ENCODE assay signal across 8 cellular contexts in the genomic region with DNA sequence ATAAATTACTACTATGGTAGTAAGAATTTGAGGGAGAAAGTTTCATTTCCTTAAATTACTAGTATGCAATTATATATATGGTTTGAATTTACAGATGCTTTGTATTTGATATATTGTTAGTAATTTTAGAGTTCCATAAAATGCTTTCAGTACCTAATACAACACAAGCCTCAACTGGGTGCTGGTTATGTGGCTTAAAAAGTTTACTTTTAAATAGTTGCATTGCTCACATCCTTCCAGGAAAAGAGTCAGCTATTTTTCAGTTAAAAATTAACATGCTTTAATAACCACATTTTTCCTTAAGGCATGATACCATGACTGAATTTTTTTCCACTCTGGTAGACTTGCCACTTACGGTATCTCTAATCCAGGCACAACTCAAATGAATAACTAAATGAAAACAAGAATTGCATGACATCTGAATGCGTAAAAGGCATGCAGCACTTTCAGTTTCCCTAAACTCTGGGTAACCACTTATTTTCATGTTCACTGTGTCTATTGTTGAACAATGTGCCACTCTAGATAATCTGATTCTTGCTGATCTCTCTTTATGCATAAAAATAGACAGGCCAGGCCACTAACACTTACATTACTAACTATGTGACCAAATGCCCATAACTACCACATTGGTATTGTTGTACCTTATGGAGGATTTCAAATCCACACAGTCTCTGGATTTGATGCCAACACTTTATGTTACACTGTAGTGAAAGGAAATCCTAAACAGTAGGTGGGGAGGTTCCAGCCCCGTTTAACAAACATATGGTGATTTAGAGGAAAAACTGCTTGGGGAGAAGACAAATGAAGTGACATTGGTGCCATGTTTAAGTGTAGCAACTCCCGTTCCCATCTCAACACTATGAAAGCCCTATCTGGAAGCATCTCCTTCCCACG. TPM values are rescaled to one million over a fixed set of nuclear protein-coding genes. Genes with fewer than 3 reads are reported as not detected.
DNase-seq lines count a peak whose midpoint lies in the region; ATAC-seq and TF ChIP-seq lines count a peak whose summit lies in the region.

No MANE protein-coding gene starts in this region.

- no peaks in the 10 kb centered on the region for H3K4me1 ChIP-seq in vagina

- no peak for TF ChIP-seq POLR2A in vagina (IDR thresholded peaks at IDR 0.05)

- ATAC-seq in HG03064 (IDR thresholded peaks at IDR 0.05; ENCODE audit: low read depth, unreplicated experiment), result peak; percentile 93

- peaks cover 12% of the 10 kb centered on the region for H3K4me1 Mint-ChIP-seq in activated naive CD4-positive, alpha-beta T cell treated with anti-CD3 and anti-CD28 coated beads, Interleukin-2, amount 50 U/mL, for 24 hours
- H3K4me1 Mint-ChIP-seq in activated T-helper 2 cell treated with anti-CD3 and anti-CD28 coated beads, Interferon-gamma antibody, Interleukin-2, Interleukin-4, amounts not matched to agents 10 μg/mL and 5 μg/mL and 100 μg/mL, durations not matched to agents 14 hours and 24 hours and 36 hours (ENCODE audit: low read depth), result peaks cover 24% of the 10 kb centered on the region
- H3K4me1 Mint-ChIP-seq in stimulated activated naive CD8-positive, alpha-beta T cell treated with anti-CD3 and anti-CD28 coated beads, Interleukin-15, Interleukin-2, amounts not matched to agents 100 ng/mL and 50 ng/mL, for 24 hours (ENCODE audit: low read depth), result peaks cover 24% of the 10 kb centered on the region

- H3K4me3 Mint-ChIP-seq in activated naive CD4-positive, alpha-beta T cell treated with anti-CD3 and anti-CD28 coated beads, Interleukin-2, amount 50 U/mL, for 24 hours, result peak overlapping the region; percentile 16
- peak overlapping the region; percentile 45 for H3K4me3 Mint-ChIP-seq in activated T-helper 2 cell treated with anti-CD3 and anti-CD28 coated beads, Interferon-gamma antibody, Interleukin-2, Interleukin-4, amounts not matched to agents 10 μg/mL and 5 μg/mL and 100 μg/mL, durations not matched to agents 14 hours and 24 hours and 36 hours (ENCODE audit: low read depth)
- peak overlapping the region; percentile 50 for H3K4me3 Mint-ChIP-seq in stimulated activated naive CD8-positive, alpha-beta T cell treated with anti-CD3 and anti-CD28 coated beads, Interleukin-15, Interleukin-2, amounts not matched to agents 100 ng/mL and 50 ng/mL, for 24 hours

- intact Hi-C loops in activated T-helper 2 cell treated with anti-CD3 and anti-CD28 coated beads, Interferon-gamma antibody, Interleukin-2, Interleukin-4, amounts not matched to agents 10 μg/mL and 5 μg/mL and 100 μg/mL, durations not matched to agents 14 hours and 24 hours and 36 hours (cut with micrococcal nuclease), result loop anchor here (1.0 to 2.0 kb wide), 4 partner anchors 36 to 99 kb away; a partner anchor contains a TSS
- intact Hi-C loops in vagina (cut with DNase I), result no loop called here

- H3K9me3 Mint-ChIP-seq in activated naive CD4-positive, alpha-beta T cell treated with anti-CD3 and anti-CD28 coated beads, Interleukin-2, amount 50 U/mL, for 24 hours, result no peaks in the 10 kb centered on the region
- no peaks in the 10 kb centered on the region for H3K9me3 Mint-ChIP-seq in activated T-helper 2 cell treated with anti-CD3 and anti-CD28 coated beads, Interferon-gamma antibody, Interleukin-2, Interleukin-4, amounts not matched to agents 10 μg/mL and 5 μg/mL and 100 μg/mL, durations not matched to agents 14 hours and 24 hours and 36 hours
- H3K9me3 Mint-ChIP-seq in stimulated activated naive CD8-positive, alpha-beta T cell treated with anti-CD3 and anti-CD28 coated beads, Interleukin-15, Interleukin-2, amounts not matched to agents 100 ng/mL and 50 ng/mL, for 24 hours, result no peaks in the 10 kb centered on the region

- no peaks in the 10 kb centered on the region for H3K27me3 ChIP-seq in vagina

- H3K4me3 ChIP-seq in vagina, result no peak overlapping the region

- no peaks in the 10 kb centered on the region for H3K36me3 ChIP-seq in vagina

- DNase-seq in activated naive CD4-positive, alpha-beta T cell treated with anti-CD3 and anti-CD28 coated beads, Interleukin-2, amount 50 U/mL, for 16 hours, result no peak
- DNase-seq in activated T-helper 2 cell treated with anti-CD3 and anti-CD28 coated beads, Interferon-gamma antibody, Interleukin-2, Interleukin-4, amounts not matched to agents 10 μg/mL and 5 μg/mL and 100 μg/mL, durations not matched to agents 14 hours and 24 hours and 36 hours (ENCODE audit: low spot score), result no peak
- DNase-seq in NCI-H226, result no peak
- no peak for DNase-seq in NCI-H2227 (lab: John Stamatoyannopoulos, UW; ENCODE audit: unreplicated experiment)
- DNase-seq in vagina (ENCODE audit: extremely low spot score in 2 of 2), result no peak

- H3K9me3 ChIP-seq in vagina, result no peaks in the 10 kb centered on the region

- H3K27ac Mint-ChIP-seq in activated naive CD4-positive, alpha-beta T cell treated with anti-CD3 and anti-CD28 coated beads, Interleukin-2, amount 50 U/mL, for 24 hours, result peak overlapping the region; percentile 94
- peak overlapping the region; percentile 98 for H3K27ac Mint-ChIP-seq in activated T-helper 2 cell treated with anti-CD3 and anti-CD28 coated beads, Interferon-gamma antibody, Interleukin-2, Interleukin-4, amounts not matched to agents 10 μg/mL and 5 μg/mL and 100 μg/mL, durations not matched to agents 14 hours and 24 hours and 36 hours
- peak overlapping the region; percentile 93 for H3K27ac Mint-ChIP-seq in stimulated activated naive CD8-positive, alpha-beta T cell treated with anti-CD3 and anti-CD28 coated beads, Interleukin-15, Interleukin-2, amounts not matched to agents 100 ng/mL and 50 ng/mL, for 24 hours

- H3K36me3 Mint-ChIP-seq in activated naive CD4-positive, alpha-beta T cell treated with anti-CD3 and anti-CD28 coated beads, Interleukin-2, amount 50 U/mL, for 24 hours, result no peaks in the 10 kb centered on the region
- H3K36me3 Mint-ChIP-seq in activated T-helper 2 cell treated with anti-CD3 and anti-CD28 coated beads, Interferon-gamma antibody, Interleukin-2, Interleukin-4, amounts not matched to agents 10 μg/mL and 5 μg/mL and 100 μg/mL, durations not matched to agents 14 hours and 24 hours and 36 hours (ENCODE audit: low read depth), result no peaks in the 10 kb centered on the region
- no peaks in the 10 kb centered on the region for H3K36me3 Mint-ChIP-seq in stimulated activated naive CD8-positive, alpha-beta T cell treated with anti-CD3 and anti-CD28 coated beads, Interleukin-15, Interleukin-2, amounts not matched to agents 100 ng/mL and 50 ng/mL, for 24 hours (ENCODE audit: low read depth)

- H3K27me3 Mint-ChIP-seq in activated naive CD4-positive, alpha-beta T cell treated with anti-CD3 and anti-CD28 coated beads, Interleukin-2, amount 50 U/mL, for 24 hours, result no peaks in the 10 kb centered on the region
- no peaks in the 10 kb centered on the region for H3K27me3 Mint-ChIP-seq in activated T-helper 2 cell treated with anti-CD3 and anti-CD28 coated beads, Interferon-gamma antibody, Interleukin-2, Interleukin-4, amounts not matched to agents 10 μg/mL and 5 μg/mL and 100 μg/mL, durations not matched to agents 14 hours and 24 hours and 36 hours (ENCODE audit: low read depth)
- H3K27me3 Mint-ChIP-seq in stimulated activated naive CD8-positive, alpha-beta T cell treated with anti-CD3 and anti-CD28 coated beads, Interleukin-15, Interleukin-2, amounts not matched to agents 100 ng/mL and 50 ng/mL, for 24 hours, result peaks cover 4% of the 10 kb centered on the region

- no peak overlapping the region for H3K27ac ChIP-seq in vagina

- no peak for TF ChIP-seq CTCF in vagina (IDR thresholded peaks at IDR 0.05)

RNA-seq across cellular contexts. Expression of a gene that starts 35.5 kb away (rescaled TPM):
- total RNA-seq in activated T-helper 2 cell treated with anti-CD3 and anti-CD28 coated beads, Interferon-gamma antibody, Interleukin-2, Interleukin-4, amounts not matched to agents 10 μg/mL and 5 μg/mL and 100 μg/mL, durations not matched to agents 14 hours and 24 hours and 36 hours, result 39.6 and 41.8 TPM in 2 replicates
- 64.6 TPM for total RNA-seq in vagina
